Comparison of ENCODE assay signal across 21 cellular contexts in the genomic region with DNA sequence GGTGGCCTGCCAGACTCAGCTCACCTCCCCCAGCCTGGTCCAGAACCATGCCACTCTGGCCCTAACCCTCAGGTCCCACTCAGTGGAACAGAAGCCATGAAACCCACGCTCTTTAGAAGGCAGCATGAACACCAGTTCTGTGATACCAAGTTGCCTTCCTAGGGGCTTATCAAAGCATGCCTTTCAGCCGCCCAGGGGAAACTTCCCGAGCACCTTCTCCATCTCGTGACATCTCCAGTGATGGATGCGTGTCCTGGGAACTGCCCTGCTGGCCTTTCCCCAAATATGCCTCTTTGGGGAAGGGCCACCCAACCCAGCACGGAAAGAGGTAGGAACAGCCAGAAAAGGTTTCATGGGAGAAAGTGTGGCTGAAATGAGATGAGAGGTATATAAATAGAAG. TPM values are rescaled to one million over a fixed set of nuclear protein-coding genes. Genes with fewer than 3 reads are reported as not detected.
DNase-seq lines count a peak whose midpoint lies in the region; ATAC-seq and TF ChIP-seq lines count a peak whose summit lies in the region.
"Had no signal": no experiment of that assay in that cellular context is flagged by ENCODE, and none has a peak within 500 bp of the region (broad histone marks: within the 10 kb centered on the region; RNA-seq: fewer than 3 reads in every experiment).

No MANE protein-coding gene starts in this region.

- no peak overlapping the region for H3K27ac Mint-ChIP-seq in T-cell
- H3K27ac Mint-ChIP-seq: H9 had no signal

- no peak overlapping the region for H3K4me3 Mint-ChIP-seq in T-cell
- H3K4me3 Mint-ChIP-seq: CD4-positive, alpha-beta memory T cell; H9 had no signal

- TF ChIP-seq CTCF in spleen (IDR thresholded peaks at IDR 0.05 in 8 of 11, conservative IDR thresholded peaks at IDR 0.05 in 3 of 11), result no peak

- POLR2A ChIA-PET in T-cell (lab: Charles Lee), result no interaction called here

- 74 to 81% (median 78%) methylated on average over 6 of the region's 6 CpGs for WGBS in spleen, 5 donors

- no peaks in the 10 kb centered on the region for H3K36me3 ChIP-seq in spleen
- H3K36me3 ChIP-seq: BLaER1 had no signal

- H3K27ac ChIP-seq in spleen, result no peak overlapping the region
- H3K27ac ChIP-seq: BLaER1, HL-60 had no signal

- ATAC-seq in Right ventricle myocardium inferior (no peak), T-cell (replicated peaks in 1 of 4) (no peak), HG03025 (IDR thresholded peaks at IDR 0.05; ENCODE audit: low FRiP score, unreplicated experiment) (no peak), HG03354 (IDR thresholded peaks at IDR 0.05; ENCODE audit: poor library complexity, severe bottlenecking, unreplicated experiment) (no peak)

- H3K4me1 ChIP-seq in spleen, result peaks cover 0 to 14% (median 6%) of the 10 kb centered on the region in 6 donors

- H3K4me1 Mint-ChIP-seq in T-cell, result peaks cover 14 to 15% (median 14%) of the 10 kb centered on the region in 3 donors

- no peaks in the 10 kb centered on the region for H3K36me3 Mint-ChIP-seq in T-cell
- H3K36me3 Mint-ChIP-seq: CD14-positive monocyte; CD4-positive, alpha-beta memory T cell had no signal

- no peak for TF ChIP-seq POLR2A in spleen (IDR thresholded peaks at IDR 0.05)

- H3K27me3 Mint-ChIP-seq in T-cell, result peaks cover 0 to 3% of the 10 kb centered on the region in 2 donors
- H3K27me3 Mint-ChIP-seq: CD4-positive, alpha-beta memory T cell had no signal

- intact Hi-C loops in cardiac septum (cut with DNase I), result no loop called here
- intact Hi-C loops in Right ventricle myocardium inferior (cut with DNase I), result no loop called here
- intact Hi-C loops in spleen (cut with DNase I; ENCODE audit: low total_unique reads), result no loop called here

- peak; percentile 61 for DNase-seq in cardiac septum (ENCODE audit: low spot score)
- DNase-seq in Right ventricle myocardium inferior (ENCODE audit: missing footprints), result no peak
- peak; percentile 53 for DNase-seq in mesenteric fat pad (ENCODE audit: low spot score)
- peak; percentile 7 for DNase-seq in spleen
- no peak for DNase-seq in T-helper 2 cell
- no peak for DNase-seq in T-cell
- DNase-seq: 8988T; Calu3; CD4-positive, alpha-beta memory T cell; DMS79 treated with DMSO at 0.1 percent for 48 hours; GF-D8; GOT3; H9 had no signal

- peaks cover 0 to 35% (median 0%) of the 10 kb centered on the region in 7 donors for H3K27me3 ChIP-seq in spleen (replicated peaks in 1 of 7)
- H3K27me3 ChIP-seq: BLaER1 had no signal

- no peak overlapping the region for H3K4me3 ChIP-seq in spleen
- H3K4me3 ChIP-seq: BLaER1 had no signal

- no peaks in the 10 kb centered on the region for H3K9me3 Mint-ChIP-seq in T-cell
- H3K9me3 Mint-ChIP-seq: H9 had no signal

- no peaks in the 10 kb centered on the region for H3K9me3 ChIP-seq in spleen
- H3K9me3 ChIP-seq: BLaER1 had no signal

- CTCF ChIA-PET in T-cell (lab: Charles Lee), result no interaction called here

RNA-seq across cellular contexts. Expression of a gene that starts 8.3 kb away (rescaled TPM):
- not detected for total RNA-seq in cardiac septum
- not detected for total RNA-seq in Right ventricle myocardium inferior
- not detected for total RNA-seq in mesenteric fat pad
- under 1 TPM in 1 of 7 donors, not detected in 6; 0.60 TPM for total RNA-seq in spleen
- under 1 TPM; 0.10 to 0.33 (median 0.11) TPM for polyA plus RNA-seq in spleen
- total RNA-seq in T-cell, result under 1 TPM in 1 of 5 donors, not detected in 4; 0.46 TPM
- total RNA-seq: A673, Calu3, H9, HT1080 had no signal
- polyA plus RNA-seq: AG04450; CD14-positive monocyte; CD4-positive, alpha-beta memory T cell had no signal

RNA-seq across cellular contexts. Expression of a gene that starts 22.0 kb away (rescaled TPM):
- total RNA-seq in cardiac septum (not detected), Right ventricle myocardium inferior (not detected), mesenteric fat pad (not detected), spleen (not detected), T-cell (not detected)
- not detected for polyA plus RNA-seq in spleen
- total RNA-seq: A673; Calu3; CD4-positive, alpha-beta memory T cell; H9; HT1080 had no signal
- polyA plus RNA-seq: AG04450; CD14-positive monocyte; CD4-positive, alpha-beta memory T cell had no signal

Comparison
In these comparisons a context has a peak if more than half of its experiments do, and no peak if none do; other contexts are left out.
1. DNase-seq: peak in cardiac septum (single experiment), mesenteric fat pad (single experiment) and spleen (single experiment); none in Right ventricle myocardium inferior (single experiment), T-helper 2 cell (0 of 5) and T-cell (0 of 34).